ENCODE assay signal across 8 cellular contexts in the genomic region with DNA sequence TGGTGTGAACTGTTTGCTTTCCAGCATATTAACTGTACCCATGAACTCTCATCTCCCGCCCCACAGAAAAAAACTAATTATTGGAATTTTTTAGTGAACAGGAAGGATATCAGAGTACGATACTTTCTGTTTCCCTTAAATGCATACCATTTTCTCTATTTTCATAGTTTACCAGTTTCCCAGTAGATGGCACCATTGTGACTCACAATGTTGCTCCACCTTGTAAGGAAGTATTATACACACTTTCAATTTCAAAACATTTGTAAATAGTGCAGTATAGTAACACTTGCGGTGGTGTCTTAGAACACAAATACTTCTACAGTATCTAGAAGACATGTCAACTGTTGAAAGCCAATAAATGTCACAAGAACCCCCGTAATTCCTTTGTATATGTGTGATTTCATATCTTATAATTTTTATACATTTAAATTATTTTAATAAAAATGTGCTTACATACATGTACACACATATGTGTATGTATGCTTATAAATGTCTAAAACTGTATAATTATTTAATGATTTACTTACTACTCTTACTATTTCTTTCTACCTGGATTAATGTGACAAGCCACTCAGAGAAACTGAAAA.
DNase-seq lines count a peak whose midpoint lies in the region; ATAC-seq and TF ChIP-seq lines count a peak whose summit lies in the region.

No MANE protein-coding gene starts in this region.

- H3K9ac ChIP-seq in endodermal cell (ENCODE audit: extremely low read depth, low read length, poor library complexity, severe bottlenecking) = no peak overlapping the region

- no peaks in the 10 kb centered on the region for H3K9me3 ChIP-seq in SJSA1 (replicated peaks)
- H3K9me3 ChIP-seq in endodermal cell (ENCODE audit: control insufficient read depth, low read length) = no peaks in the 10 kb centered on the region

- H3K27me3 Mint-ChIP-seq in endodermal cell (ENCODE audit: insufficient read depth) = peaks cover 29% of the 10 kb centered on the region

- H3K27me3 ChIP-seq in SJSA1 (replicated peaks) (no peaks in the 10 kb centered on the region), endodermal cell (ENCODE audit: control insufficient read depth, insufficient read depth, low read length, poor library complexity, severe bottlenecking) (peaks cover 38% of the 10 kb centered on the region)

- TF ChIP-seq CTCF in endodermal cell (conservative IDR thresholded peaks at IDR 0.05) = peak; percentile 70

- no peaks in the 10 kb centered on the region for H3K4me1 Mint-ChIP-seq in endodermal cell

- H3K4me3 Mint-ChIP-seq in endodermal cell = no peak overlapping the region

- no peaks in the 10 kb centered on the region for H3K9me3 Mint-ChIP-seq in endodermal cell

- DNase-seq in NCI-H2196 (lab: John Stamatoyannopoulos, UW; ENCODE audit: unreplicated experiment) (peak; percentile 38), NCI-H2196 treated with DMSO at 0.1 percent for 48 hours (lab: John Stamatoyannopoulos, UW; ENCODE audit: unreplicated experiment) (no peak), SJSA1 (ENCODE audit: low read depth in 1 of 2, low spot score in 2 of 2) (peak in 1 of 2 experiments; percentile 88), endodermal cell (no peak), myocyte (ENCODE audit: low read depth) (peak; percentile 48)
- DNase-seq in NK-92 treated with Interleukin-12 subunit alpha and Interleukin-12 subunit beta, amount 100 ng/mL, for 24 hours (lab: John Stamatoyannopoulos, UW) = no peak

- H3K36me3 Mint-ChIP-seq in endodermal cell (ENCODE audit: low read depth) = no peaks in the 10 kb centered on the region

- H3K36me3 ChIP-seq in SJSA1 (no peaks in the 10 kb centered on the region), endodermal cell (ENCODE audit: control insufficient read depth, insufficient read depth, low read length) (no peaks in the 10 kb centered on the region)

- peak overlapping the region; percentile 22 for H3K4me3 ChIP-seq in SJSA1
- H3K4me3 ChIP-seq in endodermal cell (ENCODE audit: low read length) = no peak overlapping the region

- no peak overlapping the region for H3K27ac Mint-ChIP-seq in endodermal cell

- H3K27ac ChIP-seq in SJSA1 (peak overlapping the region; percentile 15; the same call in 1 of the 2 replicates), endodermal cell (ENCODE audit: low read depth, low read length) (no peak overlapping the region)

- ATAC-seq in GM21381 (IDR thresholded peaks at IDR 0.05; ENCODE audit: unreplicated experiment) = peak; percentile 96
- peak; percentile 95 for ATAC-seq in HG03575 (IDR thresholded peaks at IDR 0.05; ENCODE audit: extremely low read depth, insufficient number of reproducible peaks, low FRiP score, unreplicated experiment)

- WGBS in endodermal cell (ENCODE audit: insufficient coverage in 1 of 2, insufficient read length in 1 of 2), 2 experiments = 77% methylated on average over 3 of the region's 4 CpGs; no CpG with 5 or more reads in 1 of the 2 experiments

- H3K4me1 ChIP-seq in SJSA1 (replicated peaks) = peaks cover 7% of the 10 kb centered on the region; the same call in 1 of the 2 replicates
- H3K4me1 ChIP-seq in endodermal cell (ENCODE audit: control insufficient read depth, insufficient read depth, low read length) = no peaks in the 10 kb centered on the region

Comparison
In these comparisons a context has a peak if more than half of its experiments do, and no peak if none do; other contexts are left out.
1. DNase-seq: peak in NCI-H2196 (single experiment) and myocyte (single experiment); none in NCI-H2196 treated with DMSO at 0.1 percent for 48 hours (single experiment), endodermal cell (single experiment) and NK-92 treated with Interleukin-12 subunit alpha and Interleukin-12 subunit beta, amount 100 ng/mL, for 24 hours (single experiment).